In the genomic region with DNA sequence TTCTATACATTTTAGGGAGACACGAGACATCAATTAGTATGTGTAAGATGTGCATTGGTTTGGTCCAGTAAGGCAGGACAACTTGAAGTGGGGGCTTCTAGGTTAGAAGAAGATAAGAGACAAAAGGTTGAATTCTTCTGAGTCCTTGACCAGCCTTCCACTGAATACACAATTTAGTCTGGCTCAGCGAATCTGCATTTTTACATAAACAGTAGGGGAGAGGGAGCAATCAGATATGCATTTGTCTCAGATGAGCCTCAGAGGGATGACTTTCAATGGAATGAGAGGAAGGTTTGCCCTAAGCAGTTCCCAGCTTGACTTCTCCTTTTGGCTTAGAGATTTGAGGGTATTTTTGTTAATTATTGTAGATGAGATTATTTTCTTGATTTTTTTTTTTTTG, we compare ENCODE assay signal across 29 cellular contexts. TPM values are rescaled to one million over a fixed set of nuclear protein-coding genes. Genes with fewer than 3 reads are reported as not detected.
"Had no signal": no experiment of that assay in that cellular context is flagged by ENCODE, and none has a peak within 500 bp of the region (broad histone marks: within the 10 kb centered on the region; RNA-seq: fewer than 3 reads in every experiment).

No MANE protein-coding gene starts in this region.

- H3K27ac ChIP-seq: epithelial cell of prostate, gastrocnemius medialis, lower lobe of right lung, ovary, psoas muscle, sigmoid colon, stomach, testis, tibial artery, upper lobe of left lung, uterus had no signal

- H3K4me1 Mint-ChIP-seq: natural killer cell; stimulated activated effector memory CD8-positive, alpha-beta T cell treated with anti-CD3 and anti-CD28 coated beads, Interleukin-12 subunit alpha, Interleukin-12 subunit beta, amount 100 ng/mL, for 72 hours had no signal

- H3K4me3 ChIP-seq: gastrocnemius medialis, lower lobe of right lung, ovary, psoas muscle, sigmoid colon, stomach, testis, tibial artery, upper lobe of left lung, uterus had no signal

- H3K27ac Mint-ChIP-seq: natural killer cell; stimulated activated effector memory CD8-positive, alpha-beta T cell treated with anti-CD3 and anti-CD28 coated beads, Interleukin-12 subunit alpha, Interleukin-12 subunit beta, amount 100 ng/mL, for 72 hours had no signal

- H3K27me3 ChIP-seq: gastrocnemius medialis, ovary, sigmoid colon, stomach, testis, tibial artery, upper lobe of left lung, uterus had no signal

- H3K36me3 Mint-ChIP-seq: natural killer cell; stimulated activated effector memory CD8-positive, alpha-beta T cell treated with anti-CD3 and anti-CD28 coated beads, Interleukin-12 subunit alpha, Interleukin-12 subunit beta, amount 100 ng/mL, for 72 hours had no signal

- DNase-seq: cortex of kidney; foreskin fibroblast; gastrocnemius medialis; head of caudate nucleus; left ventricle myocardium superior; lower lobe of right lung; natural killer cell; occipital lobe; ovary; psoas muscle; right cardiac atrium; sigmoid colon; stimulated activated CD4-positive, alpha-beta T cell treated with anti-CD3 and anti-CD28 coated beads, Interleukin-2, amount 100 ng/mL, for 24 hours; stimulated activated CD4-positive, alpha-beta T cell treated with anti-CD3 and anti-CD28 coated beads, Interleukin-4, amount 100 ng/mL, for 24 hours; stimulated activated naive CD4-positive, alpha-beta T cell treated with Interleukin-2 at 50 U/mL for 16 hours; stomach; testis; tibial artery; upper lobe of left lung; uterus had no signal

- ATAC-seq: esophagus mucosa; gastrocnemius medialis; left ventricle myocardium superior; lower lobe of right lung; natural killer cell; psoas muscle; right cardiac atrium; stimulated activated effector memory CD8-positive, alpha-beta T cell treated with anti-CD3 and anti-CD28 coated beads, Interleukin-12 subunit alpha, Interleukin-12 subunit beta, amount 100 ng/mL, for 72 hours had no signal

- H3K4me3 Mint-ChIP-seq: natural killer cell; stimulated activated effector memory CD8-positive, alpha-beta T cell treated with anti-CD3 and anti-CD28 coated beads, Interleukin-12 subunit alpha, Interleukin-12 subunit beta, amount 100 ng/mL, for 72 hours had no signal

- H3K4me1 ChIP-seq: gastrocnemius medialis, lower lobe of right lung, psoas muscle, sigmoid colon, stomach, testis, tibial artery, upper lobe of left lung, uterus had no signal

- H3K9me3 ChIP-seq: gastrocnemius medialis, lower lobe of right lung, ovary, psoas muscle, testis, uterus had no signal

- H3K9me3 Mint-ChIP-seq: natural killer cell had no signal

- H3K36me3 ChIP-seq: gastrocnemius medialis, lower lobe of right lung, ovary, sigmoid colon, stomach, tibial artery, upper lobe of left lung, uterus had no signal

RNA-seq across cellular contexts. Expression of a gene that starts 20.0 kb away (rescaled TPM):
- total RNA-seq: dermis microvascular lymphatic vessel endothelial cell, gastrocnemius medialis, glomerular endothelial cell, left ventricle myocardium superior, lower lobe of right lung, mononuclear cell, natural killer cell, ovary, renal cortical epithelial cell, stomach had no signal
- polyA plus RNA-seq: keratinocyte, neural cell, ovary, right cardiac atrium, stomach had no signal
